In the genomic region with DNA sequence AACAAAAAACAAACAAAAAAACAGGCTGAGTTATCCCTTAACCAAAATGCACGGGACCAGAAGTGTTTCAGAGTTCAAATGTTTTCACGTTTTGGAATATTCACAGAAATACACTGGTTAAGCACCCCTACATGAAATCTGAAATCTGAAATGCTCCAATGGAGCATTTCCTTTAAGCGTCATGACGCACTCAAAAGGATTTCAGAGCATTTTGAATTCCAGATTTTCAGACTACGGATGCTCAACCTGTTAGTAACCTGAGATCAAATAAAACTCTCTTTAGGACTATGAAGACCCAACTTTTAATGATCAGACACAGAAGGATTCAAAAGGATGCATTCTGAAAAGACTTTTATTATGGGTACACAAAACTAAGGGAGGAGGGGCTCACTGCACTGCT, we compare ENCODE assay signal across 27 cellular contexts. TPM values are rescaled to one million over a fixed set of nuclear protein-coding genes. Genes with fewer than 3 reads are reported as not detected.
DNase-seq lines count a peak whose midpoint lies in the region; ATAC-seq, FAIRE-seq and TF ChIP-seq lines count a peak whose summit lies in the region.
"Had no signal": no experiment of that assay in that cellular context is flagged by ENCODE, and none has a peak within 500 bp of the region (broad histone marks: within the 10 kb centered on the region; RNA-seq: fewer than 3 reads in every experiment).

No MANE protein-coding gene starts in this region.

- WGBS in A549 (ENCODE audit: missing lambda C conversion rate) = 71% methylated on average over 5 of the region's 5 CpGs
- WGBS in GM23248 (ENCODE audit: low coverage in 1 of 2, low lambda C conversion rate in 2 of 2, missing lambda C conversion rate in 2 of 2), 2 experiments = 84 to 91% methylated on average over 5 of the region's 5 CpGs
- 97% methylated on average over 5 of the region's 5 CpGs for WGBS in mesenchymal stem cell
- WGBS in prostate gland = 89% methylated on average over 5 of the region's 5 CpGs

- peaks cover 13% of the 10 kb centered on the region; the same call in 1 of the 2 replicates for H3F3A ChIP-seq in GM23248 (ENCODE audit: insufficient read depth)

- TF ChIP-seq POLR2A in A549 (IDR thresholded peaks at IDR 0.05; ENCODE audit: low read length) = no peak
- TF ChIP-seq POLR2A in prostate gland (IDR thresholded peaks at IDR 0.05) = no peak

- H3K27me3 ChIP-seq in GM23248 (replicated peaks; ENCODE audit: insufficient read depth) = no peaks in the 10 kb centered on the region
- H3K27me3 ChIP-seq in adipocyte (replicated peaks; ENCODE audit: control insufficient read depth, insufficient read depth, low read length) = no peaks in the 10 kb centered on the region
- no peaks in the 10 kb centered on the region for H3K27me3 ChIP-seq in mesenchymal stem cell (ENCODE audit: control insufficient read depth in 1 of 2, insufficient read depth in 1 of 2, low read length in 2 of 2)
- no peaks in the 10 kb centered on the region for H3K27me3 ChIP-seq in prostate gland (replicated peaks; ENCODE audit: insufficient read depth)
- H3K27me3 ChIP-seq in osteoblast (ENCODE audit: insufficient read depth, low read length) = no peaks in the 10 kb centered on the region
- H3K27me3 ChIP-seq: BLaER1 treated with 17β-estradiol and CSF1 and Interleukin-3, amounts not matched to agents 10 nM and 100 nM; MG63 had no signal

- in situ Hi-C loops in GM23248 (cut with MboI) = no loop called here

- intact Hi-C loops in prostate gland (cut with DNase I) = no loop called here

- H3K9me2 ChIP-seq in GM23248 (ENCODE audit: insufficient read depth) = no peaks in the 10 kb centered on the region

- H3K36me3 ChIP-seq in GM23248 (ENCODE audit: low read depth) = peaks cover 58% of the 10 kb centered on the region
- peaks cover 79% of the 10 kb centered on the region for H3K36me3 ChIP-seq in adipocyte (ENCODE audit: control insufficient read depth, insufficient read depth, low read length, severe bottlenecking)
- peaks cover 17 to 83% of the 10 kb centered on the region in 2 experiments for H3K36me3 ChIP-seq in mesenchymal stem cell (ENCODE audit: control insufficient read depth in 1 of 2, insufficient read depth in 2 of 2, low read depth in 1 of 2, low read length in 2 of 2)
- peaks cover 0 to 7% of the 10 kb centered on the region in 2 donors for H3K36me3 ChIP-seq in prostate gland
- peaks cover 54% of the 10 kb centered on the region for H3K36me3 ChIP-seq in osteoblast (ENCODE audit: insufficient read depth, low read length)

- H2BK120ac ChIP-seq in mesenchymal stem cell (ENCODE audit: low read depth, low read length) = no peak overlapping the region

- H3K4ac ChIP-seq in mesenchymal stem cell (ENCODE audit: low read depth in 1 of 2, low read length in 2 of 2) = no peak overlapping the region

- CTCF ChIA-PET in A549 (lab: Yijun Ruan, JAX) = interaction anchor here (1.7 kb wide), 1 partner anchor 110 kb away, joined by 4 read pairs; a partner anchor contains a TSS

- H3K36me3 Mint-ChIP-seq in activated naive CD4-positive, alpha-beta T cell treated with anti-CD3 and anti-CD28 coated beads, Interleukin-2, amount 50 U/mL, for 72 hours = no peaks in the 10 kb centered on the region

- POLR2A ChIA-PET in A549 (lab: Yijun Ruan, JAX) = no interaction called here

- no peak for ATAC-seq in A549
- no peak for ATAC-seq in activated naive CD4-positive, alpha-beta T cell treated with anti-CD3 and anti-CD28 coated beads, Interleukin-2, amount 50 U/mL, for 72 hours

- H3K14ac ChIP-seq in mesenchymal stem cell (ENCODE audit: low read length in 2 of 2) = no peak overlapping the region

- H3K27ac ChIP-seq in A549 (peak overlapping the region in 1 of 2 experiments; percentile 9; a peak in 1 of 6 replicates), GM23248 (no peak overlapping the region; the same call in 1 of the 2 replicates), mesenchymal stem cell (ENCODE audit: low read length, poor library complexity, severe bottlenecking) (peak overlapping the region; percentile 88), prostate gland (no peak overlapping the region), osteoblast (ENCODE audit: low read depth, low read length) (no peak overlapping the region)
- H3K27ac ChIP-seq: BLaER1 treated with 17β-estradiol and CSF1 and Interleukin-3, amounts not matched to agents 10 nM and 100 nM; PC-9 had no signal

- H3K9ac ChIP-seq in GM23248 = 0 out of 2 replicates have a peak overlapping the region, but pooled peaks have one; percentile 19
- no peak overlapping the region for H3K9ac ChIP-seq in adipocyte (ENCODE audit: low read length)
- H3K9ac ChIP-seq in mesenchymal stem cell (ENCODE audit: low read length) = no peak overlapping the region

- H3K9me3 Mint-ChIP-seq in activated naive CD4-positive, alpha-beta T cell treated with anti-CD3 and anti-CD28 coated beads, Interleukin-2, amount 50 U/mL, for 72 hours = no peaks in the 10 kb centered on the region
- H3K9me3 Mint-ChIP-seq: CD4-positive, alpha-beta T cell; H9 had no signal

- H3K4me3 ChIP-seq in A549 = no peak overlapping the region
- no peak overlapping the region for H3K4me3 ChIP-seq in GM23248
- no peak overlapping the region for H3K4me3 ChIP-seq in adipocyte (ENCODE audit: low read length)
- no peak overlapping the region for H3K4me3 ChIP-seq in mesenchymal stem cell (ENCODE audit: insufficient read depth in 1 of 2, low read depth in 1 of 2, low read length in 2 of 2)
- H3K4me3 ChIP-seq in prostate gland = no peak overlapping the region
- no peak overlapping the region for H3K4me3 ChIP-seq in osteoblast (ENCODE audit: insufficient read depth, low read length)
- H3K4me3 ChIP-seq: BLaER1 treated with 17β-estradiol and CSF1 and Interleukin-3, amounts not matched to agents 10 nM and 100 nM; MG63; PC-9 had no signal

- TF ChIP-seq CTCF in A549 (IDR thresholded peaks at IDR 0.05) (no peak), prostate gland (IDR thresholded peaks at IDR 0.05) (no peak), osteoblast (IDR thresholded peaks at IDR 0.05; ENCODE audit: extremely low read depth, low read depth, low read length) (no peak)

- H2BK12ac ChIP-seq in mesenchymal stem cell (ENCODE audit: low read length in 2 of 2) = no peak overlapping the region

- H3K9me3 ChIP-seq in A549 (no peaks in the 10 kb centered on the region), GM23248 (ENCODE audit: low read depth) (no peaks in the 10 kb centered on the region), adipocyte (ENCODE audit: control insufficient read depth, low read length) (no peaks in the 10 kb centered on the region), mesenchymal stem cell (ENCODE audit: control insufficient read depth, low read length) (no peaks in the 10 kb centered on the region), prostate gland (no peaks in the 10 kb centered on the region), osteoblast (ENCODE audit: low read depth, low read length) (no peaks in the 10 kb centered on the region)
- H3K9me3 ChIP-seq: BLaER1 treated with 17β-estradiol and CSF1 and Interleukin-3, amounts not matched to agents 10 nM and 100 nM; MG63 had no signal

- H2AK5ac ChIP-seq in mesenchymal stem cell (ENCODE audit: low read length, severe bottlenecking) = peak overlapping the region; percentile 85

- no peak overlapping the region for H3K27ac Mint-ChIP-seq in activated naive CD4-positive, alpha-beta T cell treated with anti-CD3 and anti-CD28 coated beads, Interleukin-2, amount 50 U/mL, for 72 hours
- H3K27ac Mint-ChIP-seq: CD4-positive, alpha-beta T cell; H9 had no signal

- H3K4me2 ChIP-seq in A549 (0 out of 3 replicates have a peak overlapping the region, but pooled peaks have one; percentile 4), GM23248 (ENCODE audit: unreplicated experiment) (no peak overlapping the region), mesenchymal stem cell (ENCODE audit: low read length, poor library complexity, severe bottlenecking) (no peak overlapping the region), osteoblast (ENCODE audit: insufficient read depth, low read length) (no peak overlapping the region)
- H3K4me2 ChIP-seq: BLaER1 treated with 17β-estradiol and CSF1 and Interleukin-3, amounts not matched to agents 10 nM and 100 nM; PC-9 had no signal

- no peak overlapping the region for H4K8ac ChIP-seq in mesenchymal stem cell (ENCODE audit: low read length)

- no peak for TF ChIP-seq RAD21 in A549 (conservative IDR thresholded peaks at IDR 0.05 in 1 of 2, IDR thresholded peaks at IDR 0.05 in 1 of 2)

- peaks cover 9% of the 10 kb centered on the region for H3K79me1 ChIP-seq in mesenchymal stem cell (replicated peaks; ENCODE audit: low read length, poor library complexity, severe bottlenecking)

- H2BK15ac ChIP-seq in mesenchymal stem cell (ENCODE audit: low read depth, poor library complexity, severe bottlenecking) = no peak overlapping the region

- peak; percentile 84 for FAIRE-seq in A549 (lab: Jason Lieb, UNC)
- FAIRE-seq: GM12891, HTR-8/SVneo had no signal

- H2AFZ ChIP-seq in GM23248 = no peak overlapping the region
- no peak overlapping the region for H2AFZ ChIP-seq in mesenchymal stem cell (ENCODE audit: low read depth, low read length)
- H2AFZ ChIP-seq in osteoblast (ENCODE audit: low read length) = no peak overlapping the region
- H2AFZ ChIP-seq: PC-9 had no signal

- H4K20me1 ChIP-seq in GM23248 (ENCODE audit: insufficient read depth) = no peaks in the 10 kb centered on the region; the same call in 1 of the 2 replicates
- H4K20me1 ChIP-seq in osteoblast (ENCODE audit: insufficient read depth, low read length) = peaks cover 19% of the 10 kb centered on the region

- H3K79me2 ChIP-seq in GM23248 (ENCODE audit: insufficient read depth) (peaks cover 100% of the 10 kb centered on the region), osteoblast (ENCODE audit: insufficient read depth, low read length) (peaks cover 52% of the 10 kb centered on the region)

- no peak overlapping the region for H4K91ac ChIP-seq in mesenchymal stem cell (ENCODE audit: low read length)

- H3K4me1 ChIP-seq in A549 (peaks cover 59% of the 10 kb centered on the region), GM23248 (ENCODE audit: insufficient read depth) (peaks cover 19% of the 10 kb centered on the region; the same call in 1 of the 2 replicates), adipocyte (ENCODE audit: control insufficient read depth, insufficient read depth, low read length) (no peaks in the 10 kb centered on the region), mesenchymal stem cell (ENCODE audit: control insufficient read depth, insufficient read depth, low read depth, low read length) (peaks cover 12% of the 10 kb centered on the region), prostate gland (replicated peaks) (peaks cover 2% of the 10 kb centered on the region), osteoblast (ENCODE audit: insufficient read depth, low read length) (peaks cover 3% of the 10 kb centered on the region)

- DNase-seq in A549 (ENCODE audit: low read depth in 1 of 2, low spot score in 1 of 2) (no peak), GM23248 (no peak), adipocyte (ENCODE audit: low read depth) (peak; percentile 28), mesenchymal stem cell (no peak), NCI-H1417 (lab: John Stamatoyannopoulos, UW) (no peak), prostate gland (ENCODE audit: low spot score) (no peak), osteoblast (ENCODE audit: insufficient read length, low spot score, missing footprints) (no peak)
- DNase-seq in activated naive CD4-positive, alpha-beta T cell treated with anti-CD3 and anti-CD28 coated beads, Interleukin-2, amount 50 U/mL, for 72 hours (ENCODE audit: low spot score in 2 of 2) = no peak
- DNase-seq: 8988T; AML-193; CD4-positive, alpha-beta T cell; GF-D8; H9; KG1; MG63; NCI-H1105 treated with DMSO at 0.1 percent for 48 hours; NCI-H2029; NCI-H446; NCI-H524 treated with DMSO at 0.1 percent for 48 hours; NCI-H82; PC-9; Right ventricle myocardium superior; RPMI8226 had no signal

- no peak for TF ChIP-seq EP300 in A549 (IDR thresholded peaks at IDR 0.05)

- no peak overlapping the region for H3K18ac ChIP-seq in mesenchymal stem cell (ENCODE audit: low read depth in 1 of 2, low read length in 2 of 2)

- H2BK5ac ChIP-seq in mesenchymal stem cell (ENCODE audit: low read depth, low read length, poor library complexity, severe bottlenecking) = no peak overlapping the region

- no peak overlapping the region for H3K23ac ChIP-seq in mesenchymal stem cell (ENCODE audit: low read length in 2 of 2)

RNA-seq across cellular contexts. Expression of a gene that starts 9.6 kb away (rescaled TPM):
- polyA plus RNA-seq in A549 (2011; rRNA removed) (65.1 and 113 TPM in 2 replicates), A549 (2017; fragmentation: RNase III; extraction: RNeasy Plus Mini Kit Qiagen cat#74134 plus additional on column Dnase treatment) (53.3 to 65.9 TPM (median 55.4 TPM) in 3 replicates), GM23248 (2016; fragmentation: Nextera tagmentation; extraction: Ambion mirVana) (22.8 and 23.8 TPM in 2 replicates)
- polyA plus RNA-seq in A549 (2012; cell fraction: cytosol; rRNA removed) = 19.1 and 21.7 TPM in 2 replicates
- 14.3 and 15.2 TPM in 2 replicates for polyA plus RNA-seq in A549 (2012; cell fraction: nucleus; rRNA removed)
- 22.6 and 29.1 TPM in 2 replicates for polyA minus RNA-seq in A549 (2011; rRNA and poly(A)+ RNA removed)
- total RNA-seq in GM23248 (2014; rRNA removed; shearing (Covaris generic)) = 28.3 and 33.1 TPM in 2 replicates
- 18.8 TPM for polyA plus RNA-seq in mesenchymal stem cell (2013, experiment 1 of 2)
- 20.7 TPM for polyA plus RNA-seq in mesenchymal stem cell (2013, experiment 2 of 2)
- total RNA-seq in prostate gland (10 to 100 TPM; 36.2 to 41.2 TPM), osteoblast (39.5 and 46.7 TPM in 2 replicates)
- 10 to 100 TPM; 66.6 to 84.1 TPM for total RNA-seq in activated naive CD4-positive, alpha-beta T cell treated with anti-CD3 and anti-CD28 coated beads, Interleukin-2, amount 50 U/mL, for 72 hours

RNA-seq across cellular contexts. Expression of a gene that starts 35.8 kb away (rescaled TPM):
- polyA plus RNA-seq in A549 (2011; rRNA removed) (0.14 and 0.21 TPM in 2 replicates), A549 (2017; fragmentation: RNase III; extraction: RNeasy Plus Mini Kit Qiagen cat#74134 plus additional on column Dnase treatment) (0.07 to 0.09 TPM (median 0.09 TPM) in 3 replicates), GM23248 (2016; fragmentation: Nextera tagmentation; extraction: Ambion mirVana) (0.09 TPM in 1 of 2 replicates, not detected in the other)
- 0.08 and 0.10 TPM in 2 replicates for polyA plus RNA-seq in A549 (2012; cell fraction: cytosol; rRNA removed)
- 0.48 and 0.61 TPM in 2 replicates for polyA plus RNA-seq in A549 (2012; cell fraction: nucleus; rRNA removed)
- polyA minus RNA-seq in A549 (2011; rRNA and poly(A)+ RNA removed) = 0.15 and 0.25 TPM in 2 replicates
- total RNA-seq in GM23248 (2014; rRNA removed; shearing (Covaris generic)) = under 0.01 and 0.11 TPM in 2 replicates
- 0.06 TPM for polyA plus RNA-seq in mesenchymal stem cell (2013, experiment 1 of 2)
- polyA plus RNA-seq in mesenchymal stem cell (2013, experiment 2 of 2) = 0.05 TPM
- total RNA-seq in prostate gland (10 to 100 TPM in 1 of 2 donors, under 1 TPM in 1; 0.82 to 27.8 TPM), osteoblast (under 0.01 TPM in 2 replicates)
- total RNA-seq in activated naive CD4-positive, alpha-beta T cell treated with anti-CD3 and anti-CD28 coated beads, Interleukin-2, amount 50 U/mL, for 72 hours = under 1 TPM in 1 of 2 donors, not detected in 1; 0.04 TPM
- total RNA-seq: SK-MEL-5 had no signal

RNA-seq across cellular contexts. Expression of a gene that starts 41.9 kb away (rescaled TPM):
- 20.4 and 23.7 TPM in 2 replicates for polyA plus RNA-seq in A549 (2011; rRNA removed)
- polyA plus RNA-seq in A549 (2012; cell fraction: cytosol; rRNA removed) = 11.9 and 13.6 TPM in 2 replicates
- 7.2 and 10.3 TPM in 2 replicates for polyA plus RNA-seq in A549 (2012; cell fraction: nucleus; rRNA removed)
- polyA plus RNA-seq in A549 (2017; fragmentation: RNase III; extraction: RNeasy Plus Mini Kit Qiagen cat#74134 plus additional on column Dnase treatment) = 16.8 to 19.0 TPM (median 17.5 TPM) in 3 replicates
- polyA minus RNA-seq in A549 (2011; rRNA and poly(A)+ RNA removed) = 13.8 and 25.7 TPM in 2 replicates
- total RNA-seq in GM23248 (2014; rRNA removed; shearing (Covaris generic)) = 11.8 and 13.6 TPM in 2 replicates
- 7.5 and 8.4 TPM in 2 replicates for polyA plus RNA-seq in GM23248 (2016; fragmentation: Nextera tagmentation; extraction: Ambion mirVana)
- polyA plus RNA-seq in mesenchymal stem cell (2013, experiment 1 of 2) = 20.3 TPM
- polyA plus RNA-seq in mesenchymal stem cell (2013, experiment 2 of 2) = 19.4 TPM
- total RNA-seq in prostate gland = 10 to 100 TPM; 30.8 to 43.6 TPM
- 10 to 100 TPM; 34.2 to 36.6 TPM for total RNA-seq in activated naive CD4-positive, alpha-beta T cell treated with anti-CD3 and anti-CD28 coated beads, Interleukin-2, amount 50 U/mL, for 72 hours
- 19.5 and 20.3 TPM in 2 replicates for total RNA-seq in osteoblast
